ENCODE assay signal across 22 cellular contexts in the genomic region with DNA sequence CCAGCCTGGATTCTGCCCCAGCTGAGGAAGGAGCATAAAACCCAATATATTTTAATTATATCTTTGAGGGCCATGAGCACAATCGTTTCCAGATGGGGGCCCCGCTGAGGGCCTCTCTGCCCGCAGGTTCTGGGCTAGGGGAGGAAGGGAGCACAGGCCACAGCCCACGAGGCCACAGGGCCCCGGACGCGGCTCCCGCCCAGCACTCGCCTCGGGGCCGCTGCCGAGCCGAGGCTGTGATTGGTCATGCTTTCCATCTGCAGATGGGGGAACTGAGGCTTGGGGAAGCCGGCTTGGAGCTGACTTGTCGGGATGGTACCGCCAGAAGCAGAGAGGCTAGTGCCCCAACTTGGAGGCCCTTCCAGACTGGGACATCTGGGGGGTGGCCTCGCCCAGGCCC. TPM values are rescaled to one million over a fixed set of nuclear protein-coding genes. Genes with fewer than 3 reads are reported as not detected.
DNase-seq lines count a peak whose midpoint lies in the region; ATAC-seq, FAIRE-seq and TF ChIP-seq lines count a peak whose summit lies in the region.
"Had no signal": no experiment of that assay in that cellular context is flagged by ENCODE, and none has a peak within 500 bp of the region (broad histone marks: within the 10 kb centered on the region; RNA-seq: fewer than 3 reads in every experiment).

No MANE protein-coding gene starts in this region.

- no peak for TF ChIP-seq CTCF in RWPE2 (IDR thresholded peaks at IDR 0.05; ENCODE audit: poor library complexity, severe bottlenecking)
- no peak for TF ChIP-seq CTCF in H1 (IDR thresholded peaks at IDR 0.05; ENCODE audit: control extremely low read depth in 1 of 3, insufficient read depth in 1 of 3, low read depth in 1 of 3, low read length in 3 of 3)

- H3K27me3 ChIP-seq in RWPE2 (ENCODE audit: insufficient read depth, poor library complexity, severe bottlenecking) = no peaks in the 10 kb centered on the region
- H3K27me3 ChIP-seq in H1 (replicated peaks in 1 of 4; ENCODE audit: control insufficient read depth in 3 of 4, extremely low read depth in 1 of 4, insufficient read depth in 3 of 4, low read length in 3 of 4) = no peaks in the 10 kb centered on the region
- H3K27me3 ChIP-seq in neuronal stem cell (ENCODE audit: control insufficient read depth in 3 of 3, insufficient read depth in 3 of 3, low read depth in 1 of 3, low read length in 3 of 3) = peaks cover 0 to 14% (median 0%) of the 10 kb centered on the region in 3 experiments
- H3K27me3 ChIP-seq: BE2C had no signal

- H3K14ac ChIP-seq in H1 (ENCODE audit: insufficient read length) (no peak overlapping the region), neuronal stem cell (ENCODE audit: low read length) (no peak overlapping the region)

- ATAC-seq in RWPE2 (ENCODE audit: low read depth) (no peak), GM18505 (IDR thresholded peaks at IDR 0.05; ENCODE audit: unreplicated experiment) (no peak), GM21381 (IDR thresholded peaks at IDR 0.05; ENCODE audit: unreplicated experiment) (no peak), HG03460 (IDR thresholded peaks at IDR 0.05; ENCODE audit: unreplicated experiment) (no peak)

- H2AFZ ChIP-seq in H1 (ENCODE audit: low read length) (no peak overlapping the region), neuronal stem cell (ENCODE audit: low read length) (no peak overlapping the region)

- CTCF ChIA-PET in H1 (lab: Charles Lee; ENCODE audit: partially characterized antibody) = interaction anchor here (1.2 to 71.2 kb wide), 3 partner anchors 10 to 88 kb away, joined by 3 to 2507 read pairs (median 2507); a partner anchor contains a TSS

- WGBS in H1 (ENCODE audit: extremely low coverage in 1 of 2, insufficient coverage in 1 of 2, insufficient read length in 1 of 2, insufficient replicate concordance in 2 of 2, low coverage in 1 of 2, low lambda C conversion rate in 2 of 2, missing lambda C conversion rate in 1 of 2), 2 experiments = 94% methylated on average over 17 of the region's 17 CpGs; no CpG with 5 or more reads in 1 of the 2 experiments
- no CpG with 5 or more reads among the region's 17 CpGs for WGBS in neuronal stem cell (ENCODE audit: extremely low coverage in 2 of 2, insufficient read length in 2 of 2, insufficient replicate concordance in 1 of 2), 2 donors

- H3K27ac ChIP-seq in RWPE2 (ENCODE audit: poor library complexity, severe bottlenecking) = peak overlapping the region; percentile 72
- H3K27ac ChIP-seq in H1 (ENCODE audit: low read depth, low read length) = no peak overlapping the region
- H3K27ac ChIP-seq in neuronal stem cell (replicated peaks; ENCODE audit: low read length) = no peak overlapping the region
- H3K27ac ChIP-seq: C4-2B, HL-60 had no signal

- no peaks in the 10 kb centered on the region for H3K36me3 ChIP-seq in RWPE2 (ENCODE audit: low read depth)
- H3K36me3 ChIP-seq in H1 (ENCODE audit: control insufficient read depth in 2 of 4, insufficient read depth in 4 of 4, low read length in 3 of 4) = no peaks in the 10 kb centered on the region
- no peaks in the 10 kb centered on the region for H3K36me3 ChIP-seq in neuronal stem cell (replicated peaks in 1 of 2; ENCODE audit: control insufficient read depth in 2 of 2, insufficient read depth in 2 of 2, low read length in 2 of 2)
- H3K36me3 ChIP-seq: BE2C had no signal

- H3K79me1 ChIP-seq in H1 (ENCODE audit: low read depth, low read length) (no peaks in the 10 kb centered on the region), neuronal stem cell (ENCODE audit: low read depth, low read length) (no peaks in the 10 kb centered on the region)

- H2BK12ac ChIP-seq in H1 (ENCODE audit: low read depth, low read length) = no peak overlapping the region
- H2BK12ac ChIP-seq in neuronal stem cell (ENCODE audit: low read length) = no peak overlapping the region

- H3K4ac ChIP-seq in H1 (replicated peaks; ENCODE audit: insufficient read length, low read depth, low read length) (no peak overlapping the region), neuronal stem cell (ENCODE audit: low read length) (no peak overlapping the region)

- H4K20me1 ChIP-seq in H1 (replicated peaks in 1 of 2; ENCODE audit: control insufficient read depth in 1 of 2, insufficient read depth in 2 of 2, low read length in 2 of 2) = no peaks in the 10 kb centered on the region

- H4K91ac ChIP-seq in H1 (replicated peaks; ENCODE audit: insufficient read length, low read length) = no peak overlapping the region
- H4K91ac ChIP-seq in neuronal stem cell (ENCODE audit: low read depth, low read length, poor library complexity) = no peak overlapping the region

- no peak for DNase-seq in RWPE2 (ENCODE audit: low spot score)
- no peak for DNase-seq in H1 (ENCODE audit: low read depth in 1 of 2, low spot score in 2 of 2)
- DNase-seq in neuronal stem cell (ENCODE audit: low spot score) = no peak
- DNase-seq in central memory CD4-positive, alpha-beta T cell = no peak
- DNase-seq: ACHN; BE2C; Caco-2; CD4-positive, alpha-beta T cell; GOT3; H9; IMR-90; KBM-7 had no signal

- no peak overlapping the region for H4K5ac ChIP-seq in H1 (ENCODE audit: insufficient read length, low read depth, low read length)

- H3K23ac ChIP-seq in H1 (ENCODE audit: insufficient read length) (no peak overlapping the region), neuronal stem cell (ENCODE audit: low read depth, low read length, poor library complexity) (no peak overlapping the region)

- no peak for TF ChIP-seq EP300 in H1 (IDR thresholded peaks at IDR 0.05; ENCODE audit: borderline replicate concordance in 1 of 2, low read depth in 2 of 2, low read length in 2 of 2)

- H2BK120ac ChIP-seq in H1 (replicated peaks; ENCODE audit: low read depth, low read length) (no peak overlapping the region), neuronal stem cell (ENCODE audit: low read depth, low read length) (no peak overlapping the region)

- no peak for TF ChIP-seq RAD21 in H1 (IDR thresholded peaks at IDR 0.05 in 1 of 2, conservative IDR thresholded peaks at IDR 0.05 in 1 of 2; ENCODE audit: low read depth in 2 of 2, low read length in 2 of 2)

- no peak overlapping the region for H2BK20ac ChIP-seq in H1 (ENCODE audit: low read length)

- FAIRE-seq in H1 (lab: Jason Lieb, UNC) = no peak
- FAIRE-seq: A204.1, D721Med, G401.6, GM12891, GM18507 had no signal

- H3K23me2 ChIP-seq in H1 (ENCODE audit: low read depth, low read length) = no peaks in the 10 kb centered on the region

- peaks cover 26% of the 10 kb centered on the region for H3K4me1 ChIP-seq in RWPE2 (ENCODE audit: insufficient read depth, poor library complexity, severe bottlenecking)
- peaks cover 0 to 15% (median 6%) of the 10 kb centered on the region in 4 experiments; a peak in 4 of 7 replicates for H3K4me1 ChIP-seq in H1 (replicated peaks in 1 of 4; ENCODE audit: control insufficient read depth in 3 of 4, insufficient read depth in 4 of 4, low read length in 3 of 4)
- peaks cover 17 to 33% of the 10 kb centered on the region in 2 donors for H3K4me1 ChIP-seq in neuronal stem cell (ENCODE audit: control insufficient read depth in 2 of 2, insufficient read depth in 1 of 2, low read depth in 1 of 2, low read length in 2 of 2)

- H2BK15ac ChIP-seq in H1 (ENCODE audit: low read length) (no peak overlapping the region), neuronal stem cell (ENCODE audit: low read length) (peak overlapping the region; percentile 55)

- H3K18ac ChIP-seq in H1 (ENCODE audit: extremely low read depth, low read length) (no peak overlapping the region), neuronal stem cell (ENCODE audit: low read length) (peak overlapping the region; percentile 17)

- no peak overlapping the region for H3K56ac ChIP-seq in H1 (replicated peaks; ENCODE audit: insufficient read length, low read depth, low read length)

- TF ChIP-seq POLR2A in H1 (IDR thresholded peaks at IDR 0.05; ENCODE audit: control extremely low read depth in 1 of 2, low read depth in 2 of 2, low read length in 2 of 2) (no peak), GM18505 (IDR thresholded peaks at IDR 0.05; ENCODE audit: borderline replicate concordance, extremely low read depth, insufficient read depth, insufficient read length) (no peak)

- H3K9ac ChIP-seq in H1 (replicated peaks in 1 of 4; ENCODE audit: extremely low read depth in 1 of 4, low read depth in 3 of 4, low read length in 3 of 4) (no peak overlapping the region), neuronal stem cell (ENCODE audit: low read depth, low read length, poor library complexity) (no peak overlapping the region)

- H2AK5ac ChIP-seq in H1 (ENCODE audit: low read depth, low read length) (0 out of 2 replicates have a peak overlapping the region, but pooled peaks have one; percentile 24), neuronal stem cell (ENCODE audit: low read depth, low read length) (no peak overlapping the region)

- H2BK5ac ChIP-seq in H1 (ENCODE audit: low read depth, low read length) (no peak overlapping the region), neuronal stem cell (ENCODE audit: low read length) (peak overlapping the region; percentile 53)

- H3K9me3 ChIP-seq in RWPE2 (ENCODE audit: severe bottlenecking) (no peaks in the 10 kb centered on the region), H1 (ENCODE audit: insufficient read depth in 2 of 2, low read depth in 1 of 2, low read length in 1 of 2) (no peaks in the 10 kb centered on the region), neuronal stem cell (replicated peaks in 1 of 2; ENCODE audit: control insufficient read depth in 2 of 2, insufficient read depth in 1 of 2, low read depth in 1 of 2, low read length in 2 of 2) (no peaks in the 10 kb centered on the region)
- H3K9me3 ChIP-seq: BE2C, Caco-2 had no signal

- POLR2A ChIA-PET in H1 (lab: Charles Lee; ENCODE audit: partially characterized antibody) = interaction anchor here (0.6 to 1.6 kb wide), 4 partner anchors 10 to 96 kb away, joined by 3 read pairs; no protein-coding TSS in a partner anchor

- H3K4me3 ChIP-seq in RWPE2 (ENCODE audit: severe bottlenecking) = no peak overlapping the region
- H3K4me3 ChIP-seq in H1 (ENCODE audit: extremely low read depth in 1 of 4, insufficient read depth in 2 of 4, low read depth in 3 of 4, low read length in 4 of 4) = no peak overlapping the region
- no peak overlapping the region for H3K4me3 ChIP-seq in neuronal stem cell (ENCODE audit: low read length in 2 of 2)

- no peak overlapping the region for H3K4me2 ChIP-seq in H1 (ENCODE audit: insufficient read depth in 1 of 2, low read depth in 2 of 2, low read length in 2 of 2)
- no peak overlapping the region for H3K4me2 ChIP-seq in neuronal stem cell (ENCODE audit: insufficient read depth, low read length, poor library complexity, severe bottlenecking)

- H4K8ac ChIP-seq in H1 (ENCODE audit: extremely low read depth, insufficient read depth, low read length) = peak overlapping the region; percentile 51; the same call in 1 of the 2 replicates
- H4K8ac ChIP-seq in neuronal stem cell (ENCODE audit: low read depth, low read length) = no peak overlapping the region

- no peaks in the 10 kb centered on the region for H3K79me2 ChIP-seq in H1 (ENCODE audit: control insufficient read depth in 1 of 2, insufficient read depth in 2 of 2, low read length in 2 of 2)

RNA-seq across cellular contexts. Expression of a gene that starts 34.0 kb away (rescaled TPM):
- 147 and 148 TPM in 2 replicates for total RNA-seq in H1 (2021; fragmentation: NEBNext Ultra II Directional; extraction: Animal tissue kit (Norgen Biotek cat#: 25700))
- polyA plus RNA-seq in H1 (2011; rRNA removed) = 73.8 and 113 TPM in 2 replicates
- polyA plus RNA-seq in H1 (2011; cell fraction: cytosol; rRNA removed) = 93.2 TPM
- polyA plus RNA-seq in H1 (2011; cell fraction: nucleus; rRNA removed) = 159 TPM
- polyA plus RNA-seq in H1 (2012, experiment 1 of 2) = 127 to 150 TPM (median 147 TPM) in 4 replicates
- polyA plus RNA-seq in H1 (2012, experiment 2 of 2) = 102 TPM
- 103 TPM for polyA plus RNA-seq in H1 (2013, experiment 1 of 2)
- 92.2 TPM for polyA plus RNA-seq in H1 (2013, experiment 2 of 2)
- 22.0 and 36.9 TPM in 2 replicates for polyA minus RNA-seq in H1 (2011; rRNA and poly(A)+ RNA removed)
- 57.8 TPM for polyA minus RNA-seq in H1 (2011; cell fraction: cytosol; rRNA and poly(A)+ RNA removed)
- 46.0 TPM for polyA minus RNA-seq in H1 (2011; cell fraction: nucleus; rRNA and poly(A)+ RNA removed)
- polyA plus RNA-seq in neuronal stem cell (2013, experiment 1 of 2) = 110 TPM
- polyA plus RNA-seq in neuronal stem cell (2013, experiment 2 of 2) = 108 TPM

RNA-seq across cellular contexts. Expression of a gene that starts 34.2 kb away (rescaled TPM):
- 28.5 and 31.5 TPM in 2 replicates for total RNA-seq in H1 (2021; fragmentation: NEBNext Ultra II Directional; extraction: Animal tissue kit (Norgen Biotek cat#: 25700))
- 58.7 and 89.1 TPM in 2 replicates for polyA plus RNA-seq in H1 (2011; rRNA removed)
- polyA plus RNA-seq in H1 (2011; cell fraction: cytosol; rRNA removed) = 56.3 TPM
- 148 TPM for polyA plus RNA-seq in H1 (2011; cell fraction: nucleus; rRNA removed)
- 20.4 to 36.0 TPM (median 32.1 TPM) in 4 replicates for polyA plus RNA-seq in H1 (2012, experiment 1 of 2)
- 25.8 TPM for polyA plus RNA-seq in H1 (2012, experiment 2 of 2)
- polyA plus RNA-seq in H1 (2013, experiment 1 of 2) = 24.7 TPM
- 26.9 TPM for polyA plus RNA-seq in H1 (2013, experiment 2 of 2)
- 16.4 and 19.6 TPM in 2 replicates for polyA minus RNA-seq in H1 (2011; rRNA and poly(A)+ RNA removed)
- 25.7 TPM for polyA minus RNA-seq in H1 (2011; cell fraction: cytosol; rRNA and poly(A)+ RNA removed)
- polyA minus RNA-seq in H1 (2011; cell fraction: nucleus; rRNA and poly(A)+ RNA removed) = 30.7 TPM
- 28.3 TPM for polyA plus RNA-seq in neuronal stem cell (2013, experiment 1 of 2)
- 26.4 TPM for polyA plus RNA-seq in neuronal stem cell (2013, experiment 2 of 2)

RNA-seq across cellular contexts. Expression of a gene that starts 37.8 kb away (rescaled TPM):
- total RNA-seq in H1 (2021; fragmentation: NEBNext Ultra II Directional; extraction: Animal tissue kit (Norgen Biotek cat#: 25700)) = 19.5 TPM in 2 replicates
- polyA plus RNA-seq in H1 (2011; rRNA removed) = 9.0 and 18.6 TPM in 2 replicates
- 23.3 TPM for polyA plus RNA-seq in H1 (2011; cell fraction: cytosol; rRNA removed)
- 124 TPM for polyA plus RNA-seq in H1 (2011; cell fraction: nucleus; rRNA removed)
- 17.5 to 23.1 TPM (median 20.3 TPM) in 4 replicates for polyA plus RNA-seq in H1 (2012, experiment 1 of 2)
- polyA plus RNA-seq in H1 (2012, experiment 2 of 2) = 15.8 TPM
- 8.6 TPM for polyA plus RNA-seq in H1 (2013, experiment 1 of 2)
- polyA plus RNA-seq in H1 (2013, experiment 2 of 2) = 8.2 TPM
- polyA minus RNA-seq in H1 (2011; rRNA and poly(A)+ RNA removed) = 4.2 and 7.4 TPM in 2 replicates
- polyA minus RNA-seq in H1 (2011; cell fraction: cytosol; rRNA and poly(A)+ RNA removed) = 22.6 TPM
- 34.9 TPM for polyA minus RNA-seq in H1 (2011; cell fraction: nucleus; rRNA and poly(A)+ RNA removed)
- polyA plus RNA-seq in neuronal stem cell (2013, experiment 1 of 2) = 7.2 TPM
- polyA plus RNA-seq in neuronal stem cell (2013, experiment 2 of 2) = 7.6 TPM

RNA-seq across cellular contexts. Expression of a gene that starts 43.2 kb away (rescaled TPM):
- 45.1 and 49.0 TPM in 2 replicates for total RNA-seq in H1 (2021; fragmentation: NEBNext Ultra II Directional; extraction: Animal tissue kit (Norgen Biotek cat#: 25700))
- polyA plus RNA-seq in H1 (2011; rRNA removed) = 24.6 and 44.1 TPM in 2 replicates
- 41.5 TPM for polyA plus RNA-seq in H1 (2011; cell fraction: cytosol; rRNA removed)
- polyA plus RNA-seq in H1 (2011; cell fraction: nucleus; rRNA removed) = 18.5 TPM
- 36.4 to 63.8 TPM (median 38.7 TPM) in 4 replicates for polyA plus RNA-seq in H1 (2012, experiment 1 of 2)
- 16.6 TPM for polyA plus RNA-seq in H1 (2012, experiment 2 of 2)
- 38.1 TPM for polyA plus RNA-seq in H1 (2013, experiment 1 of 2)
- 38.5 TPM for polyA plus RNA-seq in H1 (2013, experiment 2 of 2)
- 19.4 and 22.8 TPM in 2 replicates for polyA minus RNA-seq in H1 (2011; rRNA and poly(A)+ RNA removed)
- polyA minus RNA-seq in H1 (2011; cell fraction: cytosol; rRNA and poly(A)+ RNA removed) = 29.6 TPM
- 13.3 TPM for polyA minus RNA-seq in H1 (2011; cell fraction: nucleus; rRNA and poly(A)+ RNA removed)
- polyA plus RNA-seq in neuronal stem cell (2013, experiment 1 of 2) = 44.6 TPM
- 44.5 TPM for polyA plus RNA-seq in neuronal stem cell (2013, experiment 2 of 2)
